In genomic region chr1:34070201-34070836, GRCh38 we compare ENCODE assay signal across 27 cellular contexts.
"Had no signal": no experiment of that assay in that cellular context is flagged by ENCODE, and none has a peak within 500 bp of the region (broad histone marks: within the 10 kb centered on the region; RNA-seq: fewer than 3 reads in every experiment).

No MANE protein-coding gene starts in this region.

- H3K4me1 ChIP-seq: colonic mucosa, esophagus squamous epithelium, left ventricle myocardium inferior, upper lobe of left lung, vagina had no signal

- H3K9me3 ChIP-seq: body of pancreas, colonic mucosa, esophagus squamous epithelium, left ventricle myocardium inferior, thoracic aorta, upper lobe of left lung, vagina had no signal

- DNase-seq: activated CD4-positive, alpha-beta T cell treated with anti-CD3 and anti-CD28 coated beads for 48 hours; activated CD4-positive, alpha-beta T cell treated with anti-CD3 and anti-CD28 coated beads, Interleukin-2, amount 50 U/mL, for 48 hours; activated CD8-positive, alpha-beta memory T cell treated with anti-CD3 and anti-CD28 coated beads for 24 hours; activated effector memory CD4-positive, alpha-beta T cell treated with Interleukin-2 at 50 U/mL for 16 hours; activated naive CD4-positive, alpha-beta T cell treated with Interleukin-2 at 50 U/mL for 16 hours; aorta; body of pancreas; cerebellar nuclear complex; colonic mucosa; effector CD8-positive, alpha-beta T cell; esophagus squamous epithelium; foreskin melanocyte; left ventricle myocardium inferior; naive thymus-derived CD8-positive, alpha-beta T cell; right cardiac atrium; stimulated activated CD4-positive, alpha-beta T cell treated with anti-CD3 and anti-CD28 coated beads, Interleukin-15, amount 100 ng/mL, for 24 hours; stimulated activated CD4-positive, alpha-beta T cell treated with anti-CD3 and anti-CD28 coated beads, Interleukin-2, amount 100 ng/mL, for 24 hours; stimulated activated naive CD4-positive, alpha-beta T cell treated with Interleukin-2 at 50 U/mL for 16 hours; T-helper 9 cell; upper lobe of left lung had no signal

- H3K9me3 Mint-ChIP-seq: T-helper 1 cell treated with Interleukin-12 subunit alpha and Interleukin-12 subunit beta and Interleukin-4 antibody, amounts not matched to agents 30 μg/mL and 1 μg/mL, for 36 hours had no signal

- H3K36me3 ChIP-seq: colonic mucosa, esophagus squamous epithelium, left ventricle myocardium inferior, thoracic aorta, upper lobe of left lung, vagina had no signal

- H3K4me3 Mint-ChIP-seq: activated naive CD8-positive, alpha-beta T cell; naive thymus-derived CD8-positive, alpha-beta T cell; T-helper 1 cell treated with Interleukin-12 subunit alpha and Interleukin-12 subunit beta and Interleukin-4 antibody, amounts not matched to agents 30 μg/mL and 1 μg/mL, for 36 hours had no signal

- H3K36me3 Mint-ChIP-seq: activated naive CD8-positive, alpha-beta T cell; naive thymus-derived CD8-positive, alpha-beta T cell had no signal

- H3K27ac Mint-ChIP-seq: activated naive CD8-positive, alpha-beta T cell; naive thymus-derived CD8-positive, alpha-beta T cell; T-helper 1 cell treated with Interleukin-12 subunit alpha and Interleukin-12 subunit beta and Interleukin-4 antibody, amounts not matched to agents 30 μg/mL and 1 μg/mL, for 36 hours had no signal

- H3K4me1 Mint-ChIP-seq: naive thymus-derived CD8-positive, alpha-beta T cell had no signal

- H3K27me3 ChIP-seq: body of pancreas, colonic mucosa, upper lobe of left lung, vagina had no signal

- H3K27ac ChIP-seq: body of pancreas, colonic mucosa, epithelial cell of prostate, esophagus squamous epithelium, left ventricle myocardium inferior, thoracic aorta, upper lobe of left lung, vagina, VCaP had no signal

- H3K4me3 ChIP-seq: body of pancreas, colonic mucosa, esophagus squamous epithelium, left ventricle myocardium inferior, lung, thoracic aorta, upper lobe of left lung, vagina had no signal
